Comparison of ENCODE assay signal across 32 cellular contexts in the genomic region with DNA sequence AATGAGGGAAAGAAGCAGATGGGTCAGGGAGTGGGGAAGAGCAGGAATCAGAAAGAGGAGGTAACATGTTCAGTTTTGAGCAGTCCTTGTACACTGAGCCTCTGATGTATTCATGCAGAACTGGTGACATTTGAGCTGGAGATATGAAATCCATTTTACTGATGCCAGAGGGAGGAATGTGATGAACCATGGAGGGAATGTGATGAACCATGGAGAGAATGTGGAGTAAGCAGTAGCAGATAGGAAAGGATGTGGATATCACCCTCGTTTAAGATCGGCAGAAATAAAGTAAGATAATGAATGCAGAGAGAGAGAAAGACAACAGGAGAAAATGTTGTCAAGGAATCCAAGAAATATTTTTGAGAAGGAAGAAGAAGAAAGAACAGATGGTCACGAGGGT.
"Had no signal": no experiment of that assay in that cellular context is flagged by ENCODE, and none has a peak within 500 bp of the region (broad histone marks: within the 10 kb centered on the region; RNA-seq: fewer than 3 reads in every experiment).

No MANE protein-coding gene starts in this region.

- H3K27me3 ChIP-seq: adrenal gland, body of pancreas, brain microvascular endothelial cell, breast epithelium had no signal

- H3K4me1 ChIP-seq: adrenal gland, body of pancreas, breast epithelium had no signal

- ATAC-seq: activated CD8-positive, alpha-beta T cell treated with anti-CD3 and anti-CD28 coated beads for 36 hours; activated naive CD4-positive, alpha-beta T cell treated with anti-CD3 and anti-CD28 coated beads, Interleukin-2, amount 50 U/mL, for 72 hours; activated T-cell treated with anti-CD3 and anti-CD28 coated beads, Interleukin-2, amount 50 U/mL, for 4 hours; activated T-cell treated with anti-CD3 and anti-CD28 coated beads, Interleukin-2, amount 50 U/mL, for 72 hours; activated T-helper 17 cell treated with anti-CD3 and anti-CD28 coated beads, Interleukin-2, amount 50 U/mL, for 72 hours; body of pancreas had no signal

- H3K9me3 ChIP-seq: adrenal gland, body of pancreas, breast epithelium had no signal

- H3K36me3 ChIP-seq: adrenal gland, brain microvascular endothelial cell, breast epithelium had no signal

- H3K27ac ChIP-seq: adrenal gland, body of pancreas, brain microvascular endothelial cell, breast epithelium, VCaP had no signal

- DNase-seq: activated B cell treated with CpG ODN at 0.5 μM for 24 hours; activated CD4-positive, alpha-beta memory T cell treated with anti-CD3 and anti-CD28 coated beads for 36 hours; activated CD4-positive, alpha-beta T cell treated with anti-CD3 and anti-CD28 coated beads for 4 hours; activated CD4-positive, alpha-beta T cell treated with anti-CD3 and anti-CD28 coated beads, Interleukin-2, amount 10 ng/mL, durations not matched to agents 24 days and 14 days; activated CD4-positive, alpha-beta T cell treated with anti-CD3 and anti-CD28 coated beads, Interleukin-2, amount 50 U/mL, for 1 hour; activated CD4-positive, alpha-beta T cell treated with anti-CD3 and anti-CD28 coated beads, Interleukin-2, amount 50 U/mL, for 4 hours; activated CD4-positive, CD25-positive, alpha-beta regulatory T cell treated with anti-CD3 and anti-CD28 coated beads, Interleukin-2, amount 50 U/mL, for 72 hours; activated CD8-positive, alpha-beta memory T cell treated with anti-CD3 and anti-CD28 coated beads, Interleukin-2, amount 50 U/mL, for 4 hours; activated CD8-positive, alpha-beta T cell treated with anti-CD3 and anti-CD28 coated beads for 36 hours; activated effector memory CD4-positive, alpha-beta T cell treated with anti-CD3 and anti-CD28 coated beads, Interleukin-2, amount 50 U/mL, for 16 hours; activated gamma-delta T cell treated with Interleukin-2 at 50 U/mL for 16 hours; activated naive CD4-positive, alpha-beta T cell; activated naive CD4-positive, alpha-beta T cell treated with anti-CD3 and anti-CD28 coated beads for 36 hours; activated naive CD4-positive, alpha-beta T cell treated with anti-CD3 and anti-CD28 coated beads, Interleukin-2, amount 50 U/mL, for 16 hours; activated naive CD8-positive, alpha-beta T cell treated with anti-CD3 and anti-CD28 coated beads for 36 hours; activated T-cell treated with anti-CD3 and anti-CD28 coated beads for 4 hours; activated T-cell treated with anti-CD3 and anti-CD28 coated beads, Interleukin-2, amount 50 U/mL, for 1 hour; activated T-cell treated with anti-CD3 and anti-CD28 coated beads, Interleukin-2, amount 50 U/mL, for 4 hours; activated T-cell treated with anti-CD3 and anti-CD28 coated beads, Interleukin-2, amount 50 U/mL, for 72 hours; adrenal gland; amniotic stem cell; aorta; body of pancreas; brain microvascular endothelial cell; central memory CD4-positive, alpha-beta T cell; T-helper 1 cell; T-helper 2 cell; T-helper 9 cell had no signal

- H3K4me3 ChIP-seq: adrenal gland, body of pancreas, breast epithelium had no signal
